In the genomic region with DNA sequence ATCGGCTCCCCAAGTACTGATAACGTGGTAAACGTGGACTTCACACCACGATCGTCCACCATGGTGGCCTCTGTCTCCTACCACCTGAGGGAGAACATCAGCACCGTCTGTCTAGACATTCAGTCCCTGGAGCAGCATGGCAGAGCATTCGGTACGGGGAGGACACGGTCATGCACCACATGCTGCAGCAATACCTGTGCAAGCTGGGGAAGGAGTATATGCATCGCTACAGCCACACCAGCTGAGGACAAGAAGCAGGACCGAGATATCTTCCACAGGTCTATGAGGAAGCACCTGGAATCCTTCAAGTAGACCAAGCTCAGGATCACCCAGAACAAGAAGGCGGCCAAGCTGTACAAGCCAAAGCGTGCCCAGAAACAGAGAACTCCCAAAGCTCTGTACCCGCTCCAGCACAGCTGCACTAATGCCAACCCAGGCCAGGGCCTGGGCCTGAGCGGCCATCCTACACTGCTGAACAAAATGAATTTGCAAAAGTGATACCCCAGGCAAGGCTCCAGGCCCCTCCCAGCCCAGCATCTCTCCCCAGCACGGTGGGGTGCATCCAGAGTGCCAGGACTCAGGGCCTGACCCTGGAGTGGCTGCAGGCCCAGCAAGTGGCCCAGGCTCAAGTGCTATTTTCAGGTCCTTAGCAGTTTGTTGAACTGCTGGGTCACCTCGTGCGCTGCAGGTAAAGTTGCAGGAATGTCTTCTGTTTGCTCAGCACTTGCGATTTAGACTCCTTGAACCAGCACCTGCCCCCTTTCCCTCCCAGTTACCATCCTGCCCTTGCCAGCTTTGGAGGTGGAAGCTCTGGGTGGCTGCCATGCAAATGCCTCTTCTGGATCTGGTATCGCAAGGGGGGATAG, we compare ENCODE assay signal across 1 cellular context.
TF ChIP-seq lines count a peak whose summit lies in the region.

No MANE protein-coding gene starts in this region.

TF ChIP-seq in K562, 482 proteins besides CTCF, POLR2A, EP300 and RAD21 (continued from another document):
- no peak for TF ChIP-seq FOXK2 (conservative IDR thresholded peaks at IDR 0.05 in 1 of 2, IDR thresholded peaks at IDR 0.05 in 1 of 2; ENCODE audit: low read depth in 2 of 2)
- TF ChIP-seq, protein P1, sequence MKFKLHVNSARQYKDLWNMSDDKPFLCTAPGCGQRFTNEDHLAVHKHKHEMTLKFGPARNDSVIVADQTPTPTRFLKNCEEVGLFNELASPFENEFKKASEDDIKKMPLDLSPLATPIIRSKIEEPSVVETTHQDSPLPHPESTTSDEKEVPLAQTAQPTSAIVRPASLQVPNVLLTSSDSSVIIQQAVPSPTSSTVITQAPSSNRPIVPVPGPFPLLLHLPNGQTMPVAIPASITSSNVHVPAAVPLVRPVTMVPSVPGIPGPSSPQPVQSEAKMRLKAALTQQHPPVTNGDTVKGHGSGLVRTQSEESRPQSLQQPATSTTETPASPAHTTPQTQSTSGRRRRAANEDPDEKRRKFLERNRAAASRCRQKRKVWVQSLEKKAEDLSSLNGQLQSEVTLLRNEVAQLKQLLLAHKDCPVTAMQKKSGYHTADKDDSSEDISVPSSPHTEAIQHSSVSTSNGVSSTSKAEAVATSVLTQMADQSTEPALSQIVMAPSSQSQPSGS (CRISPR knock-in tag; IDR thresholded peaks at IDR 0.05): no peak
- TF ChIP-seq, protein P2, sequence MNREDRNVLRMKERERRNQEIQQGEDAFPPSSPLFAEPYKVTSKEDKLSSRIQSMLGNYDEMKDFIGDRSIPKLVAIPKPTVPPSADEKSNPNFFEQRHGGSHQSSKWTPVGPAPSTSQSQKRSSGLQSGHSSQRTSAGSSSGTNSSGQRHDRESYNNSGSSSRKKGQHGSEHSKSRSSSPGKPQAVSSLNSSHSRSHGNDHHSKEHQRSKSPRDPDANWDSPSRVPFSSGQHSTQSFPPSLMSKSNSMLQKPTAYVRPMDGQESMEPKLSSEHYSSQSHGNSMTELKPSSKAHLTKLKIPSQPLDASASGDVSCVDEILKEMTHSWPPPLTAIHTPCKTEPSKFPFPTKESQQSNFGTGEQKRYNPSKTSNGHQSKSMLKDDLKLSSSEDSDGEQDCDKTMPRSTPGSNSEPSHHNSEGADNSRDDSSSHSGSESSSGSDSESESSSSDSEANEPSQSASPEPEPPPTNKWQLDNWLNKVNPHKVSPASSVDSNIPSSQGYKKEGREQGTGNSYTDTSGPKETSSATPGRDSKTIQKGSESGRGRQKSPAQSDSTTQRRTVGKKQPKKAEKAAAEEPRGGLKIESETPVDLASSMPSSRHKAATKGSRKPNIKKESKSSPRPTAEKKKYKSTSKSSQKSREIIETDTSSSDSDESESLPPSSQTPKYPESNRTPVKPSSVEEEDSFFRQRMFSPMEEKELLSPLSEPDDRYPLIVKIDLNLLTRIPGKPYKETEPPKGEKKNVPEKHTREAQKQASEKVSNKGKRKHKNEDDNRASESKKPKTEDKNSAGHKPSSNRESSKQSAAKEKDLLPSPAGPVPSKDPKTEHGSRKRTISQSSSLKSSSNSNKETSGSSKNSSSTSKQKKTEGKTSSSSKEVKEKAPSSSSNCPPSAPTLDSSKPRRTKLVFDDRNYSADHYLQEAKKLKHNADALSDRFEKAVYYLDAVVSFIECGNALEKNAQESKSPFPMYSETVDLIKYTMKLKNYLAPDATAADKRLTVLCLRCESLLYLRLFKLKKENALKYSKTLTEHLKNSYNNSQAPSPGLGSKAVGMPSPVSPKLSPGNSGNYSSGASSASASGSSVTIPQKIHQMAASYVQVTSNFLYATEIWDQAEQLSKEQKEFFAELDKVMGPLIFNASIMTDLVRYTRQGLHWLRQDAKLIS (CRISPR knock-in tag; IDR thresholded peaks at IDR 0.05): no peak
- TF ChIP-seq TSC22D4 (tag; IDR thresholded peaks at IDR 0.05): no peak
- no peak for TF ChIP-seq CEBPB (tag; IDR thresholded peaks at IDR 0.05)
- no peak for TF ChIP-seq MTF1 (CRISPR knock-in tag; IDR thresholded peaks at IDR 0.05; ENCODE audit: borderline replicate concordance)
- no peak for TF ChIP-seq KLF1 (tag; IDR thresholded peaks at IDR 0.05)
- no peak for TF ChIP-seq BCL6 (CRISPR knock-in tag; IDR thresholded peaks at IDR 0.05)
- TF ChIP-seq ZNF57 (CRISPR knock-in tag; IDR thresholded peaks at IDR 0.05): no peak
- 0 out of 2 replicates have a peak, but pooled peaks have one; percentile 60 for TF ChIP-seq ZNF76 (CRISPR knock-in tag; IDR thresholded peaks at IDR 0.05; ENCODE audit: borderline replicate concordance)
- no peak for TF ChIP-seq KAT2B (IDR thresholded peaks at IDR 0.05; ENCODE audit: low read depth, low read length)
- TF ChIP-seq, protein P3, sequence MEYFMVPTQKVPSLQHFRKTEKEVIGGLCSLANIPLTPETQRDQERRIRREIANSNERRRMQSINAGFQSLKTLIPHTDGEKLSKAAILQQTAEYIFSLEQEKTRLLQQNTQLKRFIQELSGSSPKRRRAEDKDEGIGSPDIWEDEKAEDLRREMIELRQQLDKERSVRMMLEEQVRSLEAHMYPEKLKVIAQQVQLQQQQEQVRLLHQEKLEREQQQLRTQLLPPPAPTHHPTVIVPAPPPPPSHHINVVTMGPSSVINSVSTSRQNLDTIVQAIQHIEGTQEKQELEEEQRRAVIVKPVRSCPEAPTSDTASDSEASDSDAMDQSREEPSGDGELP (CRISPR knock-in tag; IDR thresholded peaks at IDR 0.05; ENCODE audit: borderline replicate concordance): peak; percentile 51; the same call in 1 of the 2 replicates
- TF ChIP-seq ZNF766 (CRISPR knock-in tag; conservative IDR thresholded peaks at IDR 0.05): no peak
- no peak for TF ChIP-seq C11orf30 (IDR thresholded peaks at IDR 0.05; ENCODE audit: low read depth)
- TF ChIP-seq CCAR2 (IDR thresholded peaks at IDR 0.05; ENCODE audit: low read depth, low read length): no peak
- no peak for TF ChIP-seq KDM5B (IDR thresholded peaks at IDR 0.05; ENCODE audit: insufficient replicate concordance, low read depth, low read length)
- TF ChIP-seq ZNF224 (CRISPR knock-in tag; IDR thresholded peaks at IDR 0.05): no peak; the same call in 1 of the 2 replicates
- TF ChIP-seq, protein P4, sequence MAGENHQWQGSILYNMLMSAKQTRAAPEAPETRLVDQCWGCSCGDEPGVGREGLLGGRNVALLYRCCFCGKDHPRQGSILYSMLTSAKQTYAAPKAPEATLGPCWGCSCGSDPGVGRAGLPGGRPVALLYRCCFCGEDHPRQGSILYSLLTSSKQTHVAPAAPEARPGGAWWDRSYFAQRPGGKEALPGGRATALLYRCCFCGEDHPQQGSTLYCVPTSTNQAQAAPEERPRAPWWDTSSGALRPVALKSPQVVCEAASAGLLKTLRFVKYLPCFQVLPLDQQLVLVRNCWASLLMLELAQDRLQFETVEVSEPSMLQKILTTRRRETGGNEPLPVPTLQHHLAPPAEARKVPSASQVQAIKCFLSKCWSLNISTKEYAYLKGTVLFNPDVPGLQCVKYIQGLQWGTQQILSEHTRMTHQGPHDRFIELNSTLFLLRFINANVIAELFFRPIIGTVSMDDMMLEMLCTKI (IDR thresholded peaks at IDR 0.05; ENCODE audit: partially characterized antibody): no peak
- no peak for TF ChIP-seq CHCHD3 (CRISPR knock-in tag; IDR thresholded peaks at IDR 0.05)
- peak; percentile 32 for TF ChIP-seq ETS2 (tag; IDR thresholded peaks at IDR 0.05; ENCODE audit: borderline replicate concordance, poor library complexity, severe bottlenecking)
- TF ChIP-seq PRPF4 (IDR thresholded peaks at IDR 0.05; ENCODE audit: insufficient read depth, low read depth, low read length, poor library complexity, severe bottlenecking): no peak
